1 cellular context compared by ENCODE assay signal in the genomic region with DNA sequence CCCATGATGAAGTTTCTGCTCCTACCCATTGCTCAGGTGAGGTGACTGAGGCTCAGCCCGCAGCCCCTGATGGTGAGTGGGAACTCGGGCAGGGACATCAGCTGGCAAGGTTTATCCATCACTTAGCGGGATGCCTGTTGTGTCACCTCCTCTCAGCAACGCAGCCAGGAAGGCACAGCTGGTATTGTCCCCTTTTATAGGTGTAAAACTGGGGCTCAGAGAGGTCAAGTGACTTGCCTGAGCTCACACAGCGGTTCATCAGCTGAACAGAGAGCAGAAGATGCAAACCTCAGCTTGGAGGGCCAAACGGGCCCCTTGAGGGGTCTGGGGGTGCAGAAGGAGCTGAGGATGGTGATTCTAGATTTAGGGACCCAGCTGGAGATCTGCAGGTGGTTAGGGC.
TF ChIP-seq lines count a peak whose summit lies in the region.

No MANE protein-coding gene starts in this region.

TF ChIP-seq in K562, 482 proteins besides CTCF, POLR2A, EP300 and RAD21 (continued from another document):
- TF ChIP-seq ZNF121 (CRISPR knock-in tag; conservative IDR thresholded peaks at IDR 0.05) (no peak), KDM2B (CRISPR knock-in tag; IDR thresholded peaks at IDR 0.05) (no peak), MTF1 (CRISPR knock-in tag; IDR thresholded peaks at IDR 0.05; ENCODE audit: borderline replicate concordance) (no peak), KDM1A (IDR thresholded peaks at IDR 0.05) (peak in 1 of 2 experiments; percentile 31; a peak in 1 of 4 replicates), FOSL1 (tag; conservative IDR thresholded peaks at IDR 0.05) (no peak), CBFA2T2 (conservative IDR thresholded peaks at IDR 0.05) (no peak), ZC3H4 (CRISPR knock-in tag; IDR thresholded peaks at IDR 0.05; ENCODE audit: borderline replicate concordance) (no peak), ZNF384 (IDR thresholded peaks at IDR 0.05; ENCODE audit: low read depth, low read length) (no peak), MXI1 (IDR thresholded peaks at IDR 0.05; ENCODE audit: low read depth, low read length) (no peak), MEIS2 (IDR thresholded peaks at IDR 0.05; ENCODE audit: partially characterized antibody) (no peak), ADNP (tag; IDR thresholded peaks at IDR 0.05) (peak; percentile 47; the same call in 1 of the 2 replicates), MAZ (CRISPR knock-in tag; conservative IDR thresholded peaks at IDR 0.05 in 1 of 2, IDR thresholded peaks at IDR 0.05 in 1 of 2) (no peak), TARDBP (IDR thresholded peaks at IDR 0.05) (no peak), TCF7L2 (IDR thresholded peaks at IDR 0.05; ENCODE audit: low read depth, low read length) (no peak), DPF2 (IDR thresholded peaks at IDR 0.05) (no peak), CEBPG (CRISPR knock-in tag; IDR thresholded peaks at IDR 0.05) (no peak), CEBPG (tag; conservative IDR thresholded peaks at IDR 0.05 in 1 of 2, IDR thresholded peaks at IDR 0.05 in 1 of 2) (no peak), ZNF232 (CRISPR knock-in tag; IDR thresholded peaks at IDR 0.05) (no peak), BCOR (IDR thresholded peaks at IDR 0.05) (peak; percentile 41; the same call in 1 of the 2 replicates), NCOA4 (IDR thresholded peaks at IDR 0.05; ENCODE audit: partially characterized antibody) (no peak), ZNF507 (tag; conservative IDR thresholded peaks at IDR 0.05) (no peak), ZFP36 (IDR thresholded peaks at IDR 0.05; ENCODE audit: low read depth, low read length, partially characterized antibody) (peak; percentile 61), RBM25 (IDR thresholded peaks at IDR 0.05; ENCODE audit: low read depth, low read length, severe bottlenecking) (peak; percentile 72), ZNF436 (CRISPR knock-in tag; IDR thresholded peaks at IDR 0.05) (no peak), STAT5A (IDR thresholded peaks at IDR 0.05; ENCODE audit: borderline replicate concordance, low read length) (no peak)
- TF ChIP-seq, protein P1, sequence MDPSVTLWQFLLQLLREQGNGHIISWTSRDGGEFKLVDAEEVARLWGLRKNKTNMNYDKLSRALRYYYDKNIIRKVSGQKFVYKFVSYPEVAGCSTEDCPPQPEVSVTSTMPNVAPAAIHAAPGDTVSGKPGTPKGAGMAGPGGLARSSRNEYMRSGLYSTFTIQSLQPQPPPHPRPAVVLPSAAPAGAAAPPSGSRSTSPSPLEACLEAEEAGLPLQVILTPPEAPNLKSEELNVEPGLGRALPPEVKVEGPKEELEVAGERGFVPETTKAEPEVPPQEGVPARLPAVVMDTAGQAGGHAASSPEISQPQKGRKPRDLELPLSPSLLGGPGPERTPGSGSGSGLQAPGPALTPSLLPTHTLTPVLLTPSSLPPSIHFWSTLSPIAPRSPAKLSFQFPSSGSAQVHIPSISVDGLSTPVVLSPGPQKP (CRISPR knock-in tag; IDR thresholded peaks at IDR 0.05) = no peak
- TF ChIP-seq, protein P2, sequence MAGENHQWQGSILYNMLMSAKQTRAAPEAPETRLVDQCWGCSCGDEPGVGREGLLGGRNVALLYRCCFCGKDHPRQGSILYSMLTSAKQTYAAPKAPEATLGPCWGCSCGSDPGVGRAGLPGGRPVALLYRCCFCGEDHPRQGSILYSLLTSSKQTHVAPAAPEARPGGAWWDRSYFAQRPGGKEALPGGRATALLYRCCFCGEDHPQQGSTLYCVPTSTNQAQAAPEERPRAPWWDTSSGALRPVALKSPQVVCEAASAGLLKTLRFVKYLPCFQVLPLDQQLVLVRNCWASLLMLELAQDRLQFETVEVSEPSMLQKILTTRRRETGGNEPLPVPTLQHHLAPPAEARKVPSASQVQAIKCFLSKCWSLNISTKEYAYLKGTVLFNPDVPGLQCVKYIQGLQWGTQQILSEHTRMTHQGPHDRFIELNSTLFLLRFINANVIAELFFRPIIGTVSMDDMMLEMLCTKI (IDR thresholded peaks at IDR 0.05; ENCODE audit: partially characterized antibody) = no peak
